In genomic region chr10:115963848-115964247, GRCh38 we compare ENCODE assay signal across 12 cellular contexts.
DNase-seq lines count a peak whose midpoint lies in the region; ATAC-seq, FAIRE-seq and TF ChIP-seq lines count a peak whose summit lies in the region.
"Had no signal": no experiment of that assay in that cellular context is flagged by ENCODE, and none has a peak within 500 bp of the region (broad histone marks: within the 10 kb centered on the region; RNA-seq: fewer than 3 reads in every experiment).

No MANE protein-coding gene starts in this region.

- BruUV-seq in MCF 10A (replicated peaks; lab: Mats Ljungman, UMichigan), result no TSS peak

- TF ChIP-seq CTCF in MCF 10A (IDR thresholded peaks at IDR 0.05; ENCODE audit: unreplicated experiment) (no peak), breast epithelium (IDR thresholded peaks at IDR 0.05) (no peak), foreskin fibroblast (IDR thresholded peaks at IDR 0.05; ENCODE audit: low read depth, low read length) (peak; percentile 15)

- no peaks in the 10 kb centered on the region for H3K9me3 ChIP-seq in breast epithelium

- intact Hi-C loops in MCF 10A (cut with micrococcal nuclease) (no loop called here), breast epithelium (cut with DNase I; ENCODE audit: low total_unique reads) (no loop called here)

- peaks cover 14% of the 10 kb centered on the region for H3K4me1 Mint-ChIP-seq in MCF 10A (ENCODE audit: insufficient read depth, unreplicated experiment)

- FAIRE-seq in urothelium cell line (lab: Jason Lieb, UNC), result no peak

- no peak overlapping the region for H3K4me3 Mint-ChIP-seq in MCF 10A (ENCODE audit: unreplicated experiment)

- H3K4me1 ChIP-seq in breast epithelium, result no peaks in the 10 kb centered on the region

- CTCF ChIA-PET in MCF 10A (lab: Yijun Ruan, JAX), result interaction anchor here (0.6 to 1.3 kb wide), 4 partner anchors 16 to 884 kb away, joined by 3 to 4 read pairs (median 3); no protein-coding TSS in a partner anchor

- no peaks in the 10 kb centered on the region for H3K36me3 Mint-ChIP-seq in MCF 10A (ENCODE audit: insufficient read depth, unreplicated experiment)

- H3K36me3 ChIP-seq in breast epithelium, result no peaks in the 10 kb centered on the region

- peak; percentile 58 for DNase-seq in MCF 10A (ENCODE audit: unreplicated experiment)
- DNase-seq in breast epithelium (ENCODE audit: low spot score in 2 of 2), result no peak
- peak; percentile 19 for DNase-seq in NCI-H510A (lab: John Stamatoyannopoulos, UW)
- DNase-seq in foreskin fibroblast, result peak in 1 of 2 donors; percentile 29
- peak; percentile 26 for DNase-seq in urothelium cell line (ENCODE audit: low spot score)
- DNase-seq in HUDEP-2 (lab: John Stamatoyannopoulos, UW; ENCODE audit: unreplicated experiment in 76 of 76), result no peak
- DNase-seq: activated CD8-positive, alpha-beta memory T cell treated with anti-CD3 and anti-CD28 coated beads, Interleukin-2, amount 50 U/mL, for 4 hours; aorta; stimulated activated CD4-positive, alpha-beta T cell treated with anti-CD3 and anti-CD28 coated beads, Interleukin-12 subunit alpha, Interleukin-12 subunit beta, amount 100 ng/mL, for 4 hours; stimulated activated naive CD4-positive, alpha-beta T cell treated with Interleukin-2 at 50 U/mL for 16 hours had no signal

- no peak overlapping the region for H3K27ac ChIP-seq in breast epithelium

- H3K4me3 ChIP-seq in breast epithelium, result no peak overlapping the region
- H3K4me3 ChIP-seq in foreskin fibroblast (ENCODE audit: low read depth in 1 of 2, low read length in 2 of 2), result no peak overlapping the region

- no peak for TF ChIP-seq POLR2A in breast epithelium (IDR thresholded peaks at IDR 0.05)

- no peaks in the 10 kb centered on the region for H3K9me3 Mint-ChIP-seq in MCF 10A (ENCODE audit: unreplicated experiment)

- ATAC-seq in GM18907 (IDR thresholded peaks at IDR 0.05; ENCODE audit: unreplicated experiment), result no peak
- ATAC-seq in HG02588 (IDR thresholded peaks at IDR 0.05; ENCODE audit: unreplicated experiment), result no peak

- no peak overlapping the region for H3K27ac Mint-ChIP-seq in MCF 10A (ENCODE audit: low read depth, unreplicated experiment)

- POLR2A ChIA-PET in MCF 10A (lab: Yijun Ruan, JAX), result no interaction called here

- H3K27me3 ChIP-seq in breast epithelium, result no peaks in the 10 kb centered on the region

- no peaks in the 10 kb centered on the region for H3K27me3 Mint-ChIP-seq in MCF 10A (ENCODE audit: insufficient read depth, unreplicated experiment)

Comparison
In these comparisons a context has a peak if more than half of its experiments do, and no peak if none do; other contexts are left out.
1. DNase-seq: peak in MCF 10A (single experiment), NCI-H510A (single experiment) and urothelium cell line (single experiment); none in breast epithelium (0 of 2) and HUDEP-2 (0 of 76).